Comparison of ENCODE assay signal across 8 cellular contexts in the genomic region with DNA sequence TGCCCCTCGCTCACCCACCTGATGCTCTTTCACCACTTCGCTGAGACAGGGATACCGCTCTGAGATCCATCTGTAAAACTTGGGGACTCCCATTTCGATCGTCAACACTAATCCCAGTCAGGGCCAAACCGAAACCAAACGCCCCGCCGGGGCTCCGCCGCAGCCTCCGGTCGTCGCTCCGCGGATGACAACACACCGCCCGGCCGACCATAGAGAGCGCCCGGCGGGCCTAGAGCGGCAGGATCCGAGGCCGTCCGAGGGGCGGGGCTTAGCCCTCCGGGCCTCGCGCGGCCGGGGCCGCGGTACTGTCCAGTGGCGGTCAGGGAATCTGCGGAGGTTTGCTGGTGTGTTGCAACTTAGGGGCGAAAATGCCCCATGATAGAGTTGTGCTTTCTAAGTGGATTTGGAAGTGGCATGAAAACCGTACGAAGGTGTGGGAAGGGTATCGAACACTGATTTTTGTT. TPM values are rescaled to one million over a fixed set of nuclear protein-coding genes. Genes with fewer than 3 reads are reported as not detected.
DNase-seq lines count a peak whose midpoint lies in the region; ATAC-seq and TF ChIP-seq lines count a peak whose summit lies in the region.

TSS of gene XRN1 (minus strand) at position 186 of the 464 bp plus-strand sequence. CDS start at position 93, 93 bp downstream.

- no peaks in the 10 kb centered on the region for H3K27me3 Mint-ChIP-seq in activated CD4-positive, alpha-beta T cell treated with anti-CD3 and anti-CD28 coated beads, Interleukin-2, amount 10 ng/mL, durations not matched to agents 24 days and 14 days

- peaks cover 20% of the 10 kb centered on the region; the same call in 1 of the 2 replicates for H4K20me1 ChIP-seq in BLaER1

- TF ChIP-seq CTCF in colonic mucosa (IDR thresholded peaks at IDR 0.05) = no peak

- peak within 1 kb of the TSS; percentile 80 for H3K4me2 ChIP-seq in BLaER1

- H3K27ac ChIP-seq in BLaER1 (peak within 1 kb of the TSS; percentile 96), colonic mucosa (peak within 1 kb of the TSS; percentile 97), layer of hippocampus (ENCODE audit: low read depth, low read length) (peak within 1 kb of the TSS; percentile 79)

- H3K27ac Mint-ChIP-seq in activated CD4-positive, alpha-beta T cell treated with anti-CD3 and anti-CD28 coated beads, Interleukin-2, amount 10 ng/mL, durations not matched to agents 24 days and 14 days = peak within 1 kb of the TSS; percentile 99

- no peaks in the 10 kb centered on the region for H3K9me3 Mint-ChIP-seq in activated CD4-positive, alpha-beta T cell treated with anti-CD3 and anti-CD28 coated beads, Interleukin-2, amount 10 ng/mL, durations not matched to agents 24 days and 14 days

- H3K9ac ChIP-seq in BLaER1 (peak within 1 kb of the TSS; percentile 99), colonic mucosa (ENCODE audit: low read depth in 2 of 2, low read length in 2 of 2) (peak within 1 kb of the TSS; percentile 99 to 100)

- peaks cover 47% of the 10 kb centered on the region for H3K36me3 ChIP-seq in BLaER1
- H3K36me3 ChIP-seq in colonic mucosa = no peaks in the 10 kb centered on the region

- intact Hi-C loops in activated CD4-positive, alpha-beta T cell treated with anti-CD3 and anti-CD28 coated beads, Interleukin-2, amount 10 ng/mL, durations not matched to agents 24 days and 14 days (cut with micrococcal nuclease) = loop anchor here (1.0 to 10.0 kb wide), 10 partner anchors 51 to 1524 kb away; partner anchors contain the start of genes ATP1B3, DIPK2A, GK5 and PXYLP1
- intact Hi-C loops in colonic mucosa (cut with DNase I) = no loop called here

- DNase-seq in NCI-H526 treated with DMSO at 0.1 percent for 48 hours (lab: John Stamatoyannopoulos, UW) = peak; percentile 72
- DNase-seq in activated CD4-positive, alpha-beta T cell treated with anti-CD3 and anti-CD28 coated beads, Interleukin-2, amount 10 ng/mL, durations not matched to agents 24 days and 14 days = peak; percentile 99
- peak; percentile 96 for DNase-seq in colonic mucosa
- peak; percentile 85 to 90 (median 88) for DNase-seq in stimulated activated CD4-positive, alpha-beta T cell treated with anti-CD3 and anti-CD28 coated beads, Interleukin-1b, Interleukin-23, amount 100 ng/mL, for 24 hours (ENCODE audit: low read depth in 4 of 4, low spot score in 1 of 4)

- H3K27me3 ChIP-seq in BLaER1 (no peaks in the 10 kb centered on the region), colonic mucosa (no peaks in the 10 kb centered on the region), layer of hippocampus (ENCODE audit: control insufficient read depth, insufficient read depth, low read length) (no peaks in the 10 kb centered on the region)

- H3K9me3 ChIP-seq in BLaER1 = peaks cover 15% of the 10 kb centered on the region
- H3K9me3 ChIP-seq in colonic mucosa = no peaks in the 10 kb centered on the region

- peaks cover 25% of the 10 kb centered on the region for H3K4me1 ChIP-seq in BLaER1
- H3K4me1 ChIP-seq in colonic mucosa = peaks cover 7% of the 10 kb centered on the region

- peaks cover 28% of the 10 kb centered on the region for H3K36me3 Mint-ChIP-seq in activated CD4-positive, alpha-beta T cell treated with anti-CD3 and anti-CD28 coated beads, Interleukin-2, amount 10 ng/mL, durations not matched to agents 24 days and 14 days (ENCODE audit: low read depth)

- peak within 1 kb of the TSS; percentile 100 for H3K4me3 Mint-ChIP-seq in activated CD4-positive, alpha-beta T cell treated with anti-CD3 and anti-CD28 coated beads, Interleukin-2, amount 10 ng/mL, durations not matched to agents 24 days and 14 days

- H3K4me1 Mint-ChIP-seq in activated CD4-positive, alpha-beta T cell treated with anti-CD3 and anti-CD28 coated beads, Interleukin-2, amount 10 ng/mL, durations not matched to agents 24 days and 14 days = peaks cover 27% of the 10 kb centered on the region

- H3K4me3 ChIP-seq in BLaER1 = peak within 1 kb of the TSS; percentile 95
- H3K4me3 ChIP-seq in colonic mucosa = peak within 1 kb of the TSS; percentile 80

- ATAC-seq in GM19324 (IDR thresholded peaks at IDR 0.05; ENCODE audit: low FRiP score, unreplicated experiment) = peak; percentile 87
- peak; percentile 56 for ATAC-seq in HG03469 (IDR thresholded peaks at IDR 0.05; ENCODE audit: unreplicated experiment)

RNA-seq across cellular contexts. Expression of gene XRN1, which starts in this region (rescaled TPM):
- total RNA-seq in activated CD4-positive, alpha-beta T cell treated with anti-CD3 and anti-CD28 coated beads, Interleukin-2, amount 10 ng/mL, durations not matched to agents 24 days and 14 days = 43.8 and 49.5 TPM in 2 replicates
- total RNA-seq in colonic mucosa = 10 to 100 TPM; 23.3 to 57.0 TPM

Comparison
In these comparisons a context has a peak if more than half of its experiments do, and no peak if none do; other contexts are left out.
1. Peak in every context shown above with its lines: DNase-seq, ATAC-seq, H3K4me3 ChIP-seq and H3K27ac ChIP-seq.